Comparison of ENCODE assay signal across 26 cellular contexts in the genomic region with DNA sequence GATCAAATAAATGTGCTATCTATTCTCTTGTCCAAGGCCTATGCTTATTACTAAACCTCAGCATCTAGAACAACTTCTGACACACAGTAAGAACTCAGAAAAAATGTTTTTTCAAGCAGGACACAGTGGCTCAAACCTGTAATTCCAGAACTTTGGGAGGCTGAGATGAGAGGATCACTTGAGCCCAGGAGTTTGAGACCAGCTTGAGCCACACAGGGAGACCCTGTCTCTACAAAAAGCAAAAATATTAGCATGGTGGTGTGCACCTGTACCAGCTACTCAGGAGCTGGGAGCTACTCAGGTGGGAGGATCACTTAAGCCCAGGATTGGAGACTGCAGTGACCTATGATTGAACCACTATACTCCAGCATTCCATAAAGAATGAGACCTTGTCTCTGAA.
"Had no signal": no experiment of that assay in that cellular context is flagged by ENCODE, and none has a peak within 500 bp of the region (broad histone marks: within the 10 kb centered on the region; RNA-seq: fewer than 3 reads in every experiment).

No MANE protein-coding gene starts in this region.

- H3K27ac Mint-ChIP-seq: dendritic cell treated with granulocyte-macrophage colony-stimulating factor and Interleukin-4, amounts not matched to agents 40 ng/mL and 50 ng/mL, for 4 days; progenitor cell of endocrine pancreas; stimulated activated naive B cell treated with anti-CD40 and anti-IgM and Interleukin-4, amounts not matched to agents 10 μg/mL and 1 μg/mL and 100 μg/mL, for 72 hours; stimulated activated naive CD8-positive, alpha-beta T cell treated with anti-CD3 and anti-CD28 coated beads, Interleukin-15, Interleukin-2, amounts not matched to agents 100 ng/mL and 50 ng/mL, for 24 hours had no signal

- ATAC-seq: foreskin keratinocyte; gastroesophageal sphincter; heart left ventricle; left lobe of liver; naive thymus-derived CD4-positive, alpha-beta T cell; right lobe of liver; stimulated activated naive B cell treated with anti-CD40 and anti-IgM and Interleukin-4, amounts not matched to agents 10 μg/mL and 1 μg/mL and 100 μg/mL, for 72 hours had no signal

- H3K4me3 Mint-ChIP-seq: dendritic cell treated with granulocyte-macrophage colony-stimulating factor and Interleukin-4, amounts not matched to agents 40 ng/mL and 50 ng/mL, for 4 days; naive thymus-derived CD4-positive, alpha-beta T cell; stimulated activated naive B cell treated with anti-CD40 and anti-IgM and Interleukin-4, amounts not matched to agents 10 μg/mL and 1 μg/mL and 100 μg/mL, for 72 hours; stimulated activated naive CD8-positive, alpha-beta T cell treated with anti-CD3 and anti-CD28 coated beads, Interleukin-15, Interleukin-2, amounts not matched to agents 100 ng/mL and 50 ng/mL, for 24 hours had no signal

- H3K27ac ChIP-seq: colonic mucosa, esophagus muscularis mucosa, foreskin keratinocyte, gastroesophageal sphincter, heart left ventricle, hepatocyte, parathyroid adenoma, right lobe of liver, thoracic aorta, tibial nerve, upper lobe of left lung had no signal

- H3K36me3 ChIP-seq: colonic mucosa, esophagus muscularis mucosa, gastroesophageal sphincter, heart left ventricle, right lobe of liver, thoracic aorta, tibial nerve, upper lobe of left lung had no signal

- H3K4me2 ChIP-seq: hepatocyte had no signal

- FAIRE-seq: endothelial cell of umbilical vein, kidney, small intestine, urothelium cell line had no signal

- H3K9ac ChIP-seq: parathyroid adenoma had no signal

- H2AFZ ChIP-seq: hepatocyte, parathyroid adenoma had no signal

- H3K9me3 ChIP-seq: colonic mucosa, esophagus muscularis mucosa, gastroesophageal sphincter, right lobe of liver, thoracic aorta, tibial nerve, upper lobe of left lung had no signal

- H3K4me1 ChIP-seq: colonic mucosa, parathyroid adenoma had no signal

- H3K27me3 ChIP-seq: colonic mucosa, esophagus muscularis mucosa, foreskin keratinocyte, gastroesophageal sphincter, heart left ventricle, hepatocyte, right lobe of liver, tibial nerve, upper lobe of left lung had no signal

- H3K27me3 Mint-ChIP-seq: dendritic cell treated with granulocyte-macrophage colony-stimulating factor and Interleukin-4, amounts not matched to agents 40 ng/mL and 50 ng/mL, for 4 days; naive thymus-derived CD4-positive, alpha-beta T cell; progenitor cell of endocrine pancreas; stimulated activated naive B cell treated with anti-CD40 and anti-IgM and Interleukin-4, amounts not matched to agents 10 μg/mL and 1 μg/mL and 100 μg/mL, for 72 hours; stimulated activated naive CD8-positive, alpha-beta T cell treated with anti-CD3 and anti-CD28 coated beads, Interleukin-15, Interleukin-2, amounts not matched to agents 100 ng/mL and 50 ng/mL, for 24 hours had no signal

- H3K9me3 Mint-ChIP-seq: dendritic cell treated with granulocyte-macrophage colony-stimulating factor and Interleukin-4, amounts not matched to agents 40 ng/mL and 50 ng/mL, for 4 days; stimulated activated naive CD8-positive, alpha-beta T cell treated with anti-CD3 and anti-CD28 coated beads, Interleukin-15, Interleukin-2, amounts not matched to agents 100 ng/mL and 50 ng/mL, for 24 hours had no signal

- DNase-seq: colonic mucosa; effector CD8-positive, alpha-beta T cell; foreskin keratinocyte; heart left ventricle; kidney; mesendoderm; midbrain; naive thymus-derived CD4-positive, alpha-beta T cell; right lobe of liver; small intestine; stimulated activated CD4-positive, alpha-beta T cell treated with anti-CD3 and anti-CD28 coated beads, Interleukin-15, amount 100 ng/mL, for 24 hours; stimulated activated CD4-positive, alpha-beta T cell treated with anti-CD3 and anti-CD28 coated beads, Interleukin-2, amount 100 ng/mL, for 48 hours; stimulated activated naive B cell treated with anti-CD40 and anti-IgM and Interleukin-4, amounts not matched to agents 10 μg/mL and 1 μg/mL and 100 μg/mL, for 72 hours had no signal

- H3K4me3 ChIP-seq: colonic mucosa, esophagus muscularis mucosa, gastroesophageal sphincter, heart left ventricle, hepatocyte, right lobe of liver, thoracic aorta, tibial nerve, upper lobe of left lung had no signal
